2 cellular contexts compared by ENCODE assay signal in genomic region chr17:62916684-62917571, GRCh38.
TF ChIP-seq lines count a peak whose summit lies in the region.

No MANE protein-coding gene starts in this region.

TF ChIP-seq in H1, 55 proteins besides CTCF, POLR2A, EP300 and RAD21:
- TF ChIP-seq CEBPB (IDR thresholded peaks at IDR 0.05; ENCODE audit: low read depth, low read length) (peak; percentile 93), CBX8 (IDR thresholded peaks at IDR 0.05; ENCODE audit: borderline replicate concordance, low read depth, low read length) (no peak), RBBP5 (IDR thresholded peaks at IDR 0.05; ENCODE audit: borderline replicate concordance, low read depth, low read length) (no peak), CREB1 (IDR thresholded peaks at IDR 0.05) (no peak)

TF ChIP-seq in liver, 16 proteins besides CTCF, POLR2A, EP300 and RAD21:
- TF ChIP-seq SP1 (IDR thresholded peaks at IDR 0.05) (no peak), NR2F2 (IDR thresholded peaks at IDR 0.05) (peak; percentile 21)
